In genomic region chr3:23127196-23127595, GRCh38 we compare ENCODE assay signal across 23 cellular contexts.
"Had no signal": no experiment of that assay in that cellular context is flagged by ENCODE, and none has a peak within 500 bp of the region (broad histone marks: within the 10 kb centered on the region; RNA-seq: fewer than 3 reads in every experiment).

No MANE protein-coding gene starts in this region.

- DNase-seq: stimulated activated CD4-positive, alpha-beta T cell treated with anti-CD3 and anti-CD28 coated beads, Interleukin-2, amount 100 ng/mL, for 48 hours; stimulated activated CD4-positive, alpha-beta T cell treated with anti-CD3 and anti-CD28 coated beads, Interleukin-4, amount 100 ng/mL, for 1 hour; stimulated activated CD4-positive, alpha-beta T cell treated with anti-CD3 and anti-CD28 coated beads, Interleukin-4, amount 100 ng/mL, for 24 hours; stimulated activated CD4-positive, alpha-beta T cell treated with anti-CD3 and anti-CD28 coated beads, Interleukin-4, amount 100 ng/mL, for 4 hours; stimulated activated CD8-positive, alpha-beta memory T cell treated with anti-CD3 and anti-CD28 coated beads, Interleukin-4, amount 100 ng/mL, for 48 hours; stimulated activated naive B cell treated with anti-CD40 and anti-IgM and Interleukin-4, amounts not matched to agents 10 μg/mL and 1 μg/mL and 100 μg/mL, for 72 hours; stimulated activated naive CD4-positive, alpha-beta T cell; stimulated activated naive CD4-positive, alpha-beta T cell treated with Interleukin-2 at 50 U/mL for 16 hours; stimulated activated naive CD8-positive, alpha-beta T cell treated with anti-CD3 and anti-CD28 coated beads, Interleukin-15, amount 100 ng/mL, for 72 hours; stimulated activated naive CD8-positive, alpha-beta T cell treated with anti-CD3 and anti-CD28 coated beads, Interleukin-15, Interleukin-2, amounts not matched to agents 100 U/mL and 50 U/mL, for 24 hours; stomach; substantia nigra; testis; thyroid gland; tibial artery; transverse colon; upper lobe of left lung; upper lobe of right lung; uterus had no signal

- H3K4me3 ChIP-seq: stomach, suprapubic skin, testis, thoracic aorta, thyroid gland, tibial artery, tibial nerve, transverse colon, upper lobe of left lung, upper lobe of right lung, uterus, vagina had no signal

- H3K36me3 ChIP-seq: stomach, suprapubic skin, thoracic aorta, thyroid gland, tibial artery, tibial nerve, transverse colon, upper lobe of left lung, upper lobe of right lung, uterus, vagina had no signal

- H3K27me3 ChIP-seq: stomach, suprapubic skin, testis, thyroid gland, tibial artery, tibial nerve, upper lobe of left lung, upper lobe of right lung, uterus, vagina had no signal

- H3K27ac ChIP-seq: stomach, suprapubic skin, testis, thoracic aorta, thyroid gland, tibial artery, tibial nerve, transverse colon, upper lobe of left lung, upper lobe of right lung, uterus, vagina had no signal

- H3K4me1 ChIP-seq: testis, tibial artery, upper lobe of left lung, upper lobe of right lung, uterus had no signal

- H3K9me3 ChIP-seq: stomach, suprapubic skin, testis, thoracic aorta, thyroid gland, tibial artery, tibial nerve, transverse colon, upper lobe of left lung, upper lobe of right lung, uterus, vagina had no signal
